11 cellular contexts compared by ENCODE assay signal in genomic region chr17:7611635-7612293, GRCh38. TPM values are rescaled to one million over a fixed set of nuclear protein-coding genes. Genes with fewer than 3 reads are reported as not detected.
DNase-seq lines count a peak whose midpoint lies in the region; ATAC-seq and TF ChIP-seq lines count a peak whose summit lies in the region.
"Had no signal": no experiment of that assay in that cellular context is flagged by ENCODE, and none has a peak within 500 bp of the region (broad histone marks: within the 10 kb centered on the region; RNA-seq: fewer than 3 reads in every experiment).

No MANE protein-coding gene starts in this region.

- H3K27me3 Mint-ChIP-seq in endodermal cell (ENCODE audit: insufficient read depth) (no peaks in the 10 kb centered on the region), progenitor cell of endocrine pancreas (no peaks in the 10 kb centered on the region)

- H3K27me3 ChIP-seq in DOHH2 (ENCODE audit: control insufficient read depth, low read length) (no peaks in the 10 kb centered on the region), Panc1 (ENCODE audit: control insufficient read depth, insufficient read depth, low read length) (no peaks in the 10 kb centered on the region), endodermal cell (ENCODE audit: control insufficient read depth, insufficient read depth, low read length, poor library complexity, severe bottlenecking) (no peaks in the 10 kb centered on the region), tibial nerve (no peaks in the 10 kb centered on the region)
- H3K27me3 ChIP-seq: ovary had no signal

- H3F3A ChIP-seq in DOHH2 (ENCODE audit: control insufficient read depth, insufficient read depth): no peaks in the 10 kb centered on the region

- TF ChIP-seq EP300 in tibial nerve (IDR thresholded peaks at IDR 0.05): no peak

- peaks cover 23% of the 10 kb centered on the region for H3K36me3 Mint-ChIP-seq in endodermal cell (ENCODE audit: low read depth)
- peaks cover 1% of the 10 kb centered on the region for H3K36me3 Mint-ChIP-seq in progenitor cell of endocrine pancreas (ENCODE audit: insufficient read depth)

- ATAC-seq in Panc1 (no peak), GM19328 (IDR thresholded peaks at IDR 0.05; ENCODE audit: unreplicated experiment) (no peak)

- 88% methylated on average over 3 of the region's 3 CpGs; no CpG with 5 or more reads in 1 of the 2 experiments for WGBS in endodermal cell (ENCODE audit: insufficient coverage in 1 of 2, insufficient read length in 1 of 2), 2 experiments
- WGBS in tibial nerve, 2 donors: 49 to 51% methylated on average over 3 of the region's 3 CpGs

- H3K9me3 Mint-ChIP-seq in endodermal cell (no peaks in the 10 kb centered on the region), progenitor cell of endocrine pancreas (ENCODE audit: low read depth) (no peaks in the 10 kb centered on the region)

- peaks cover 58% of the 10 kb centered on the region for H3K79me2 ChIP-seq in DOHH2 (ENCODE audit: control insufficient read depth, low read length)

- no peaks in the 10 kb centered on the region for H3K9me2 ChIP-seq in DOHH2 (replicated peaks; ENCODE audit: control insufficient read depth, low read length)

- no TSS peak for BruUV-seq in Panc1 (replicated peaks; lab: Mats Ljungman, UMichigan)

- in situ Hi-C loops in Panc1 (cut with HindIII; ENCODE audit: low pct_unique_long_range_greater_than_20kb, low sequenced_read_pairs): no loop called here

- CTCF ChIA-PET in Panc1 (lab: Charles Lee): no interaction called here

- H3K9ac ChIP-seq in endodermal cell (ENCODE audit: extremely low read depth, low read length, poor library complexity, severe bottlenecking): no peak overlapping the region

- H3K27ac ChIP-seq in DOHH2 (ENCODE audit: low read depth, low read length): no peak overlapping the region
- 0 out of 2 replicates have a peak overlapping the region, but pooled peaks have one; percentile 18 for H3K27ac ChIP-seq in Panc1 (ENCODE audit: low read length)
- no peak overlapping the region for H3K27ac ChIP-seq in endodermal cell (ENCODE audit: low read depth, low read length)
- H3K27ac ChIP-seq in tibial nerve: no peak overlapping the region
- H3K27ac ChIP-seq: ovary had no signal

- no peaks in the 10 kb centered on the region for H3K9me3 ChIP-seq in DOHH2 (ENCODE audit: control insufficient read depth, insufficient read depth, low read length)
- H3K9me3 ChIP-seq in Panc1 (ENCODE audit: control insufficient read depth, insufficient read depth, low read depth, low read length): no peaks in the 10 kb centered on the region
- no peaks in the 10 kb centered on the region for H3K9me3 ChIP-seq in endodermal cell (ENCODE audit: control insufficient read depth, low read length)
- H3K9me3 ChIP-seq in tibial nerve: no peaks in the 10 kb centered on the region
- H3K9me3 ChIP-seq: ovary had no signal

- TF ChIP-seq POLR2A in tibial nerve (IDR thresholded peaks at IDR 0.05): no peak

- H3K4me1 Mint-ChIP-seq in endodermal cell (peaks cover 22% of the 10 kb centered on the region), progenitor cell of endocrine pancreas (ENCODE audit: low read depth) (peaks cover 26% of the 10 kb centered on the region)

- H3K4me3 ChIP-seq in DOHH2 (ENCODE audit: low read length): peak overlapping the region; percentile 0; the same call in 1 of the 2 replicates
- H3K4me3 ChIP-seq in Panc1 (ENCODE audit: low read depth in 2 of 2, low read length in 2 of 2): no peak overlapping the region
- H3K4me3 ChIP-seq in endodermal cell (ENCODE audit: low read length): peak overlapping the region; percentile 100
- no peak overlapping the region for H3K4me3 ChIP-seq in tibial nerve
- H3K4me3 ChIP-seq: ovary had no signal

- intact Hi-C loops in Panc1 (cut with micrococcal nuclease; ENCODE audit: unreplicated experiment): no loop called here

- H3K36me3 ChIP-seq in DOHH2 (ENCODE audit: control insufficient read depth, low read length) (peaks cover 38% of the 10 kb centered on the region), Panc1 (ENCODE audit: control insufficient read depth, insufficient read depth, low read length) (peaks cover 3% of the 10 kb centered on the region; the same call in 1 of the 2 replicates), endodermal cell (ENCODE audit: control insufficient read depth, insufficient read depth, low read length) (peaks cover 26% of the 10 kb centered on the region), tibial nerve (no peaks in the 10 kb centered on the region)
- H3K36me3 ChIP-seq: ovary had no signal

- H3K4me3 Mint-ChIP-seq in endodermal cell: peak overlapping the region; percentile 80
- peak overlapping the region; percentile 87 for H3K4me3 Mint-ChIP-seq in progenitor cell of endocrine pancreas (ENCODE audit: low read depth)

- DNase-seq in Panc1 (ENCODE audit: low read depth, low spot score): no peak
- DNase-seq in endodermal cell: no peak
- DNase-seq in progenitor cell of endocrine pancreas (ENCODE audit: low spot score, unreplicated experiment): no peak
- DNase-seq in tibial nerve (ENCODE audit: low spot score in 2 of 2): no peak
- no peak for DNase-seq in GM20000 (ENCODE audit: low spot score)
- DNase-seq: activated CD8-positive, alpha-beta memory T cell treated with anti-CD3 and anti-CD28 coated beads, Interleukin-2, amount 50 U/mL, for 48 hours; NCI-H510A; ovary had no signal

- H3K4me1 ChIP-seq in DOHH2 (ENCODE audit: control insufficient read depth, low read length): peaks cover 25% of the 10 kb centered on the region
- H3K4me1 ChIP-seq in Panc1 (ENCODE audit: control insufficient read depth, insufficient read depth, low read length): peaks cover 14% of the 10 kb centered on the region
- H3K4me1 ChIP-seq in endodermal cell (ENCODE audit: control insufficient read depth, insufficient read depth, low read length): no peaks in the 10 kb centered on the region
- H3K4me1 ChIP-seq in tibial nerve: peaks cover 0 to 47% (median 24%) of the 10 kb centered on the region in 4 donors

- peak overlapping the region; percentile 91 for H3K4me2 ChIP-seq in DOHH2 (ENCODE audit: low read length)

- POLR2A ChIA-PET in Panc1 (lab: Charles Lee): no interaction called here

- peaks cover 6% of the 10 kb centered on the region; the same call in 1 of the 2 replicates for H4K20me1 ChIP-seq in DOHH2 (ENCODE audit: control insufficient read depth, insufficient read depth, low read depth, low read length)

- H3K27ac Mint-ChIP-seq in endodermal cell (no peak overlapping the region), progenitor cell of endocrine pancreas (peak overlapping the region; percentile 59)

- TF ChIP-seq CTCF in DOHH2 (IDR thresholded peaks at IDR 0.05; ENCODE audit: low read depth, low read length, poor library complexity, severe bottlenecking) (no peak), Panc1 (IDR thresholded peaks at IDR 0.05) (no peak), endodermal cell (conservative IDR thresholded peaks at IDR 0.05) (no peak), progenitor cell of endocrine pancreas (IDR thresholded peaks at IDR 0.05; ENCODE audit: unreplicated experiment) (no peak), tibial nerve (IDR thresholded peaks at IDR 0.05) (no peak), GM20000 (IDR thresholded peaks at IDR 0.05; ENCODE audit: extremely low read depth, missing control alignments) (no peak)

RNA-seq across cellular contexts. Expression of gene FXR2, which starts 2.9 kb away (rescaled TPM):
- total RNA-seq in Panc1 (2021; ENCODE audit: unreplicated experiment) (39.7 TPM), endodermal cell (10 to 100 TPM; 52.1 to 53.9 TPM), progenitor cell of endocrine pancreas (53.6 and 61.4 TPM in 2 replicates), tibial nerve (10 to 100 TPM; 34.7 to 39.4 (median 36.7) TPM)
- 36.8 TPM for polyA plus RNA-seq in Panc1 (2012; ENCODE audit: insufficient read length)
- 43.0 TPM for polyA plus RNA-seq in endodermal cell (2013, experiment 1 of 2)
- 41.9 TPM for polyA plus RNA-seq in endodermal cell (2013, experiment 2 of 2)

RNA-seq across cellular contexts. Expression of gene SAT2, which starts 15.9 kb away (rescaled TPM):
- total RNA-seq in Panc1 (2021; ENCODE audit: unreplicated experiment): 74.8 TPM
- polyA plus RNA-seq in Panc1 (2012; ENCODE audit: insufficient read length): 65.0 TPM
- 100 to 1,000 TPM in 1 of 2 donors, 10 to 100 TPM in 1; 82.7 to 103 TPM for total RNA-seq in endodermal cell
- 82.9 TPM for polyA plus RNA-seq in endodermal cell (2013, experiment 1 of 2)
- polyA plus RNA-seq in endodermal cell (2013, experiment 2 of 2): 80.2 TPM
- total RNA-seq in progenitor cell of endocrine pancreas: 108 and 120 TPM in 2 replicates
- total RNA-seq in tibial nerve: 100 to 1,000 TPM in 1 of 4 donors, 10 to 100 TPM in 3; 69.3 to 130 (median 82.0) TPM

RNA-seq across cellular contexts. Expression of gene SHBG, which starts 18.2 kb away (rescaled TPM):
- 1.2 TPM for total RNA-seq in Panc1 (2021; ENCODE audit: unreplicated experiment)
- 1.7 TPM for polyA plus RNA-seq in Panc1 (2012; ENCODE audit: insufficient read length)
- 1 to 10 TPM in 1 of 2 donors, under 1 TPM in 1; 0.77 to 1.9 TPM for total RNA-seq in endodermal cell
- polyA plus RNA-seq in endodermal cell (2013, experiment 1 of 2): 0.68 TPM
- 1.0 TPM for polyA plus RNA-seq in endodermal cell (2013, experiment 2 of 2)
- total RNA-seq in progenitor cell of endocrine pancreas: 5.1 and 5.9 TPM in 2 replicates
- 1 to 10 TPM in 1 of 4 donors, under 1 TPM in 1, not detected in 2; 0.63 to 1.2 TPM for total RNA-seq in tibial nerve
- total RNA-seq: M059J had no signal

RNA-seq across cellular contexts. Expression of gene SOX15, which starts 21.9 kb away (rescaled TPM):
- total RNA-seq in Panc1 (2021; ENCODE audit: unreplicated experiment) (0.33 TPM), endodermal cell (1 to 10 TPM; 6.4 to 7.3 TPM), progenitor cell of endocrine pancreas (0.93 and 1.0 TPM in 2 replicates), tibial nerve (1 to 10 TPM; 3.1 to 6.9 (median 5.0) TPM)
- polyA plus RNA-seq in Panc1 (2012; ENCODE audit: insufficient read length): 1.1 TPM
- 1.1 TPM for polyA plus RNA-seq in endodermal cell (2013, experiment 1 of 2)
- polyA plus RNA-seq in endodermal cell (2013, experiment 2 of 2): 1.0 TPM
- total RNA-seq: M059J had no signal

RNA-seq across cellular contexts. Expression of gene MPDU1, which starts 28.1 kb away (rescaled TPM):
- total RNA-seq in Panc1 (2021; ENCODE audit: unreplicated experiment): 47.1 TPM
- polyA plus RNA-seq in Panc1 (2012; ENCODE audit: insufficient read length): 68.0 TPM
- total RNA-seq in endodermal cell: 10 to 100 TPM; 47.4 to 56.6 TPM
- polyA plus RNA-seq in endodermal cell (2013, experiment 1 of 2): 57.7 TPM
- polyA plus RNA-seq in endodermal cell (2013, experiment 2 of 2): 50.7 TPM
- total RNA-seq in progenitor cell of endocrine pancreas: 71.4 and 71.9 TPM in 2 replicates
- 100 to 1,000 TPM in 1 of 4 donors, 10 to 100 TPM in 3; 58.3 to 102 (median 66.2) TPM for total RNA-seq in tibial nerve

Comparison
In these comparisons a context has a peak if more than half of its experiments do, and no peak if none do; other contexts are left out.
1. H3K4me3 ChIP-seq: peak in DOHH2 (single experiment) and endodermal cell (single experiment); none in Panc1 (0 of 2) and tibial nerve (0 of 4).